1 cellular context compared by ENCODE assay signal in genomic region chr10:125719173-125720001, GRCh38.
A peak's percentile ranks its signal among the peaks of the same experiment; 100 is the strongest.
TF ChIP-seq lines count a peak whose summit lies in the region.

TSS of gene EDRF1 (plus strand) at chr10:125719709. CDS start at chr10:125719808, 99 bp downstream.

TF ChIP-seq in A549, 52 proteins besides CTCF, POLR2A, EP300 and RAD21 (continued from another document):
- no peak for TF ChIP-seq ELK1 (IDR thresholded peaks at IDR 0.05; ENCODE audit: low read depth, low read length)
- no peak for TF ChIP-seq JUNB (IDR thresholded peaks at IDR 0.05)
- TF ChIP-seq MYC (IDR thresholded peaks at IDR 0.05; ENCODE audit: borderline replicate concordance, low read length) = no peak; the same call in 1 of the 2 replicates
- TF ChIP-seq FOSL2 (IDR thresholded peaks at IDR 0.05) = no peak
- no peak for TF ChIP-seq FOSL2 (CRISPR knock-in tag; IDR thresholded peaks at IDR 0.05)
- no peak for TF ChIP-seq FOSB (CRISPR knock-in tag; IDR thresholded peaks at IDR 0.05)
- no peak for TF ChIP-seq HDAC2 (IDR thresholded peaks at IDR 0.05)
- no peak for TF ChIP-seq MAZ (IDR thresholded peaks at IDR 0.05; ENCODE audit: borderline replicate concordance, low read depth, low read length)
- no peak for TF ChIP-seq EHF (CRISPR knock-in tag; IDR thresholded peaks at IDR 0.05)
- TF ChIP-seq SREBF2 (IDR thresholded peaks at IDR 0.05) = no peak
- no peak for TF ChIP-seq KDM1A (IDR thresholded peaks at IDR 0.05; ENCODE audit: low read depth)
- TF ChIP-seq, protein P1, sequence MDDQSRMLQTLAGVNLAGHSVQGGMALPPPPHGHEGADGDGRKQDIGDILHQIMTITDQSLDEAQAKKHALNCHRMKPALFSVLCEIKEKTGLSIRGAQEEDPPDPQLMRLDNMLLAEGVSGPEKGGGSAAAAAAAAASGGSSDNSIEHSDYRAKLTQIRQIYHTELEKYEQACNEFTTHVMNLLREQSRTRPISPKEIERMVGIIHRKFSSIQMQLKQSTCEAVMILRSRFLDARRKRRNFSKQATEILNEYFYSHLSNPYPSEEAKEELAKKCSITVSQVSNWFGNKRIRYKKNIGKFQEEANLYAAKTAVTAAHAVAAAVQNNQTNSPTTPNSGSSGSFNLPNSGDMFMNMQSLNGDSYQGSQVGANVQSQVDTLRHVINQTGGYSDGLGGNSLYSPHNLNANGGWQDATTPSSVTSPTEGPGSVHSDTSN (IDR thresholded peaks at IDR 0.05) = no peak
- no peak for TF ChIP-seq NPAS2 (CRISPR knock-in tag; IDR thresholded peaks at IDR 0.05; ENCODE audit: borderline replicate concordance)
- TF ChIP-seq KDM5A (IDR thresholded peaks at IDR 0.05) = peak; percentile 54
- no peak for TF ChIP-seq POLR2AphosphoS2 (conservative IDR thresholded peaks at IDR 0.05; ENCODE audit: low read length)
- TF ChIP-seq MAX (IDR thresholded peaks at IDR 0.05) = peak; percentile 96
- no peak for TF ChIP-seq FOXS1 (CRISPR knock-in tag; IDR thresholded peaks at IDR 0.05)
- TF ChIP-seq ATOH8 (CRISPR knock-in tag; IDR thresholded peaks at IDR 0.05; ENCODE audit: low read depth) = peak; percentile 58; the same call in 1 of the 2 replicates
- TF ChIP-seq RNF2 (IDR thresholded peaks at IDR 0.05; ENCODE audit: borderline replicate concordance, low read depth) = no peak; the same call in 1 of the 2 replicates
- TF ChIP-seq E2F6 (IDR thresholded peaks at IDR 0.05; ENCODE audit: borderline replicate concordance, low read depth) = peak; percentile 97
- TF ChIP-seq NR3C1 (IDR thresholded peaks at IDR 0.05) = no peak
- TF ChIP-seq PHF8 (IDR thresholded peaks at IDR 0.05; ENCODE audit: borderline replicate concordance, low read depth) = peak; percentile 93; the same call in 1 of the 2 replicates
- no peak for TF ChIP-seq CEBPB (IDR thresholded peaks at IDR 0.05)
- TF ChIP-seq NFE2L2 (conservative IDR thresholded peaks at IDR 0.05; ENCODE audit: low read length) = no peak
- no peak for TF ChIP-seq ZSCAN20 (CRISPR knock-in tag; IDR thresholded peaks at IDR 0.05)
- TF ChIP-seq BCL3 (IDR thresholded peaks at IDR 0.05) = peak; percentile 75; the same call in 1 of the 3 replicates
- peak; percentile 92 for TF ChIP-seq CHD2 (IDR thresholded peaks at IDR 0.05; ENCODE audit: low read length, partially characterized antibody)
- TF ChIP-seq, protein P2, sequence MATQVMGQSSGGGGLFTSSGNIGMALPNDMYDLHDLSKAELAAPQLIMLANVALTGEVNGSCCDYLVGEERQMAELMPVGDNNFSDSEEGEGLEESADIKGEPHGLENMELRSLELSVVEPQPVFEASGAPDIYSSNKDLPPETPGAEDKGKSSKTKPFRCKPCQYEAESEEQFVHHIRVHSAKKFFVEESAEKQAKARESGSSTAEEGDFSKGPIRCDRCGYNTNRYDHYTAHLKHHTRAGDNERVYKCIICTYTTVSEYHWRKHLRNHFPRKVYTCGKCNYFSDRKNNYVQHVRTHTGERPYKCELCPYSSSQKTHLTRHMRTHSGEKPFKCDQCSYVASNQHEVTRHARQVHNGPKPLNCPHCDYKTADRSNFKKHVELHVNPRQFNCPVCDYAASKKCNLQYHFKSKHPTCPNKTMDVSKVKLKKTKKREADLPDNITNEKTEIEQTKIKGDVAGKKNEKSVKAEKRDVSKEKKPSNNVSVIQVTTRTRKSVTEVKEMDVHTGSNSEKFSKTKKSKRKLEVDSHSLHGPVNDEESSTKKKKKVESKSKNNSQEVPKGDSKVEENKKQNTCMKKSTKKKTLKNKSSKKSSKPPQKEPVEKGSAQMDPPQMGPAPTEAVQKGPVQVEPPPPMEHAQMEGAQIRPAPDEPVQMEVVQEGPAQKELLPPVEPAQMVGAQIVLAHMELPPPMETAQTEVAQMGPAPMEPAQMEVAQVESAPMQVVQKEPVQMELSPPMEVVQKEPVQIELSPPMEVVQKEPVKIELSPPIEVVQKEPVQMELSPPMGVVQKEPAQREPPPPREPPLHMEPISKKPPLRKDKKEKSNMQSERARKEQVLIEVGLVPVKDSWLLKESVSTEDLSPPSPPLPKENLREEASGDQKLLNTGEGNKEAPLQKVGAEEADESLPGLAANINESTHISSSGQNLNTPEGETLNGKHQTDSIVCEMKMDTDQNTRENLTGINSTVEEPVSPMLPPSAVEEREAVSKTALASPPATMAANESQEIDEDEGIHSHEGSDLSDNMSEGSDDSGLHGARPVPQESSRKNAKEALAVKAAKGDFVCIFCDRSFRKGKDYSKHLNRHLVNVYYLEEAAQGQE (IDR thresholded peaks at IDR 0.05) = peak; percentile 86
- peak; percentile 70; the same call in 1 of the 2 replicates for TF ChIP-seq HOXB5 (CRISPR knock-in tag; IDR thresholded peaks at IDR 0.05)
- no peak for TF ChIP-seq RFX5 (IDR thresholded peaks at IDR 0.05)
- TF ChIP-seq, protein P3, sequence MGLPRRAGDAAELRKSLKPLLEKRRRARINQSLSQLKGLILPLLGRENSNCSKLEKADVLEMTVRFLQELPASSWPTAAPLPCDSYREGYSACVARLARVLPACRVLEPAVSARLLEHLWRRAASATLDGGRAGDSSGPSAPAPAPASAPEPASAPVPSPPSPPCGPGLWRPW (IDR thresholded peaks at IDR 0.05) = no peak
- TF ChIP-seq SMC3 (IDR thresholded peaks at IDR 0.05) = no peak
- no peak for TF ChIP-seq ZFP36 (IDR thresholded peaks at IDR 0.05; ENCODE audit: borderline replicate concordance, partially characterized antibody)
- no peak for TF ChIP-seq EHMT2 (IDR thresholded peaks at IDR 0.05; ENCODE audit: low read depth)
- no peak for TF ChIP-seq ZNF302 (CRISPR knock-in tag; IDR thresholded peaks at IDR 0.05)
- no peak for TF ChIP-seq CBX2 (IDR thresholded peaks at IDR 0.05; ENCODE audit: borderline replicate concordance, low read depth)
- no peak for TF ChIP-seq RCOR1 (IDR thresholded peaks at IDR 0.05; ENCODE audit: low read depth, low read length)
